In genomic region chr22:19840059-19840458, GRCh38 we compare ENCODE assay signal across 3 cellular contexts.
A peak's percentile ranks its signal among the peaks of the same experiment; 100 is the strongest.
TF ChIP-seq lines count a peak whose summit lies in the region.

No MANE protein-coding gene starts in this region.

TF ChIP-seq in A549, 52 proteins besides CTCF, POLR2A, EP300 and RAD21:
- TF ChIP-seq CEBPB (IDR thresholded peaks at IDR 0.05) = no peak
- TF ChIP-seq FOSB (CRISPR knock-in tag; IDR thresholded peaks at IDR 0.05) = no peak
- TF ChIP-seq CHD2 (IDR thresholded peaks at IDR 0.05; ENCODE audit: low read length, partially characterized antibody) = no peak
- no peak for TF ChIP-seq ZFP36 (IDR thresholded peaks at IDR 0.05; ENCODE audit: borderline replicate concordance, partially characterized antibody)
- no peak for TF ChIP-seq SMC3 (IDR thresholded peaks at IDR 0.05)
- no peak for TF ChIP-seq POLR2AphosphoS2 (conservative IDR thresholded peaks at IDR 0.05; ENCODE audit: low read length)
- TF ChIP-seq ESRRA (IDR thresholded peaks at IDR 0.05; ENCODE audit: borderline replicate concordance, low read length) = no peak

TF ChIP-seq in HEK293, 187 proteins besides CTCF, POLR2A, EP300 and RAD21:
- no peak for TF ChIP-seq HOXA7 (CRISPR knock-in tag; IDR thresholded peaks at IDR 0.05; ENCODE audit: borderline replicate concordance)
- TF ChIP-seq PRDM6 (tag by site-specific recombination; IDR thresholded peaks at IDR 0.05) = no peak
- no peak for TF ChIP-seq AEBP2 (tag by site-specific recombination; IDR thresholded peaks at IDR 0.05; ENCODE audit: borderline replicate concordance)
- TF ChIP-seq ZNF639 (tag by site-specific recombination; IDR thresholded peaks at IDR 0.05) = no peak
- peak; percentile 99 for TF ChIP-seq WT1 (tag by site-specific recombination; IDR thresholded peaks at IDR 0.05)
- TF ChIP-seq PRDM1 (tag by site-specific recombination; IDR thresholded peaks at IDR 0.05) = no peak
- no peak for TF ChIP-seq ZNF16 (tag by site-specific recombination; IDR thresholded peaks at IDR 0.05; ENCODE audit: low read depth)
- no peak for TF ChIP-seq YY2 (tag by site-specific recombination; IDR thresholded peaks at IDR 0.05)
- 0 out of 2 replicates have a peak, but pooled peaks have one; percentile 34 for TF ChIP-seq PRDM10 (tag by site-specific recombination; IDR thresholded peaks at IDR 0.05)
- TF ChIP-seq ZNF580 (tag by site-specific recombination; IDR thresholded peaks at IDR 0.05) = no peak

TF ChIP-seq in GM23338, 12 proteins besides CTCF, POLR2A, EP300 and RAD21:
- TF ChIP-seq ZNF462 (CRISPR knock-in tag; IDR thresholded peaks at IDR 0.05) (no peak), EZH2phosphoT487 (IDR thresholded peaks at IDR 0.05; ENCODE audit: unreplicated experiment) (no peak), NANOG (IDR thresholded peaks at IDR 0.05; ENCODE audit: borderline replicate concordance) (no peak), ZNF114 (CRISPR knock-in tag; IDR thresholded peaks at IDR 0.05) (no peak), EZH2 (IDR thresholded peaks at IDR 0.05; ENCODE audit: low read depth, unreplicated experiment) (no peak), ETS1 (IDR thresholded peaks at IDR 0.05) (no peak), ZNF331 (CRISPR knock-in tag; IDR thresholded peaks at IDR 0.05; ENCODE audit: low read depth) (no peak)
TF ChIP-seq in GM23338: peak in this region for 0.
